In genomic region chr7:99109108-99110051, GRCh38 we compare ENCODE assay signal across 8 cellular contexts.
DNase-seq lines count a peak whose midpoint lies in the region; ATAC-seq and TF ChIP-seq lines count a peak whose summit lies in the region.

No MANE protein-coding gene starts in this region.

- CTCF ChIA-PET in HEK293 (lab: Yijun Ruan, JAX): interaction anchor here (0.6 kb wide), 1 partner anchor 213 kb away, joined by 3 read pairs; no protein-coding TSS in a partner anchor

- no peaks in the 10 kb centered on the region for H3K9me3 ChIP-seq in HEK293 (ENCODE audit: control insufficient read depth, insufficient read depth, low read depth, low read length)

- DNase-seq in UCSD-AML1 (lab: John Stamatoyannopoulos, UW; ENCODE audit: unreplicated experiment) (peak; percentile 59), fibroblast of pulmonary artery (ENCODE audit: low read depth) (peak; percentile 41), NCI-H1048 (lab: John Stamatoyannopoulos, UW) (no peak), RKO (ENCODE audit: low spot score) (no peak), ACHN (no peak)
- no peak for DNase-seq in stimulated activated effector memory CD8-positive, alpha-beta T cell treated with anti-CD3 and anti-CD28 coated beads, Interleukin-12 subunit alpha, Interleukin-12 subunit beta, amount 100 ng/mL, for 72 hours (ENCODE audit: low spot score in 2 of 2)

- no peak overlapping the region for H3K4me3 Mint-ChIP-seq in stimulated activated effector memory CD8-positive, alpha-beta T cell treated with anti-CD3 and anti-CD28 coated beads, Interleukin-12 subunit alpha, Interleukin-12 subunit beta, amount 100 ng/mL, for 72 hours

- no peaks in the 10 kb centered on the region for H3K36me3 ChIP-seq in HEK293 (ENCODE audit: control insufficient read depth in 2 of 2, insufficient read depth in 1 of 2, low read length in 2 of 2)

- H3K4me3 ChIP-seq in HEK293 (ENCODE audit: low read depth, low read length): no peak overlapping the region
- no peak overlapping the region for H3K4me3 ChIP-seq in fibroblast of pulmonary artery (replicated peaks; ENCODE audit: low read depth, low read length)

- H3K4me1 ChIP-seq in HEK293 (ENCODE audit: control insufficient read depth, insufficient read depth, low read length): peaks cover 20% of the 10 kb centered on the region

- peak; percentile 61 for ATAC-seq in stimulated activated effector memory CD8-positive, alpha-beta T cell treated with anti-CD3 and anti-CD28 coated beads, Interleukin-12 subunit alpha, Interleukin-12 subunit beta, amount 100 ng/mL, for 72 hours
- ATAC-seq in GM18909 (IDR thresholded peaks at IDR 0.05; ENCODE audit: poor library complexity, unreplicated experiment): no peak

- H3K27ac Mint-ChIP-seq in stimulated activated effector memory CD8-positive, alpha-beta T cell treated with anti-CD3 and anti-CD28 coated beads, Interleukin-12 subunit alpha, Interleukin-12 subunit beta, amount 100 ng/mL, for 72 hours: no peak overlapping the region

- H3K36me3 Mint-ChIP-seq in stimulated activated effector memory CD8-positive, alpha-beta T cell treated with anti-CD3 and anti-CD28 coated beads, Interleukin-12 subunit alpha, Interleukin-12 subunit beta, amount 100 ng/mL, for 72 hours: peaks cover 7% of the 10 kb centered on the region

- no peak overlapping the region for H3K27ac ChIP-seq in HEK293 (ENCODE audit: extremely low read depth, low read depth, low read length)

- in situ Hi-C loops in ACHN (cut with HindIII; ENCODE audit: low pct_ligation_motif_present, low pct_unique_long_range_greater_than_20kb, low sequenced_read_pairs): no loop called here

- no peaks in the 10 kb centered on the region for H3K9me3 Mint-ChIP-seq in stimulated activated effector memory CD8-positive, alpha-beta T cell treated with anti-CD3 and anti-CD28 coated beads, Interleukin-12 subunit alpha, Interleukin-12 subunit beta, amount 100 ng/mL, for 72 hours

- POLR2A ChIA-PET in HEK293 (lab: Yijun Ruan, JAX): interaction anchor here (0.6 kb wide), 1 partner anchor 233 kb away, joined by 4 read pairs; no protein-coding TSS in a partner anchor

- no peak for TF ChIP-seq CTCF in HEK293 (tag by site-specific recombination; IDR thresholded peaks at IDR 0.05)
- TF ChIP-seq CTCF in fibroblast of pulmonary artery (IDR thresholded peaks at IDR 0.05; ENCODE audit: low read length, missing control alignments): no peak

- peaks cover 54% of the 10 kb centered on the region for H3K4me1 Mint-ChIP-seq in stimulated activated effector memory CD8-positive, alpha-beta T cell treated with anti-CD3 and anti-CD28 coated beads, Interleukin-12 subunit alpha, Interleukin-12 subunit beta, amount 100 ng/mL, for 72 hours

TF ChIP-seq in HEK293, 187 proteins besides CTCF, POLR2A, EP300 and RAD21:
- peak; percentile 10 for TF ChIP-seq ZBTB26 (tag by site-specific recombination; optimal IDR thresholded peaks at IDR 0.05)
- 0 out of 2 replicates have a peak, but pooled peaks have one; percentile 11 for TF ChIP-seq PRDM6 (tag by site-specific recombination; IDR thresholded peaks at IDR 0.05)
- no peak for TF ChIP-seq TCF7L2 (IDR thresholded peaks at IDR 0.05; ENCODE audit: borderline replicate concordance, low read depth, low read length)
- TF ChIP-seq ZNF623 (tag by site-specific recombination; IDR thresholded peaks at IDR 0.05): no peak
- no peak for TF ChIP-seq ZNF211 (tag by site-specific recombination; IDR thresholded peaks at IDR 0.05; ENCODE audit: low read depth)

Comparison
In these comparisons a context has a peak if more than half of its experiments do, and no peak if none do; other contexts are left out.
1. DNase-seq: peak in UCSD-AML1 (single experiment) and fibroblast of pulmonary artery (single experiment); none in stimulated activated effector memory CD8-positive, alpha-beta T cell treated with anti-CD3 and anti-CD28 coated beads, Interleukin-12 subunit alpha, Interleukin-12 subunit beta, amount 100 ng/mL, for 72 hours (0 of 2), NCI-H1048 (single experiment), RKO (single experiment) and ACHN (single experiment).